8 cellular contexts compared by ENCODE assay signal in genomic region chr10:71735709-71736569, GRCh38. TPM values are rescaled to one million over a fixed set of nuclear protein-coding genes. Genes with fewer than 3 reads are reported as not detected.
DNase-seq lines count a peak whose midpoint lies in the region; ATAC-seq and TF ChIP-seq lines count a peak whose summit lies in the region.

No MANE protein-coding gene starts in this region.

- H3K9me3 ChIP-seq in H9 (ENCODE audit: control insufficient read depth, low read depth, low read length) (no peaks in the 10 kb centered on the region), endodermal cell (ENCODE audit: control insufficient read depth, low read length) (no peaks in the 10 kb centered on the region), sigmoid colon (no peaks in the 10 kb centered on the region)

- no peaks in the 10 kb centered on the region for H3K23me2 ChIP-seq in H9 (ENCODE audit: insufficient read length, low read depth, low read length, poor library complexity, severe bottlenecking)

- WGBS in H9 (ENCODE audit: extremely low coverage, insufficient read length, low lambda C conversion rate), result no CpG with 5 or more reads among the region's 16 CpGs
- 94 to 95% methylated on average over 6 to 16 of the region's 16 CpGs for WGBS in endodermal cell (ENCODE audit: insufficient coverage in 1 of 2, insufficient read length in 1 of 2), 2 experiments
- 57 to 78% methylated on average over 16 of the region's 16 CpGs for WGBS in sigmoid colon, 2 donors

- intact Hi-C loops in sigmoid colon (cut with DNase I), result no loop called here

- no peak overlapping the region for H3K4me3 Mint-ChIP-seq in H9
- H3K4me3 Mint-ChIP-seq in endodermal cell, result no peak overlapping the region

- no peak overlapping the region for H3T11ph ChIP-seq in H9 (ENCODE audit: low read length)

- no peak overlapping the region for H3K4ac ChIP-seq in H9 (ENCODE audit: low read depth, low read length)

- peak overlapping the region; percentile 7; the same call in 1 of the 2 replicates for H3K14ac ChIP-seq in H9 (ENCODE audit: insufficient read depth, low read length)

- peaks cover 3% of the 10 kb centered on the region; the same call in 1 of the 2 replicates for H3K4me1 ChIP-seq in H9 (ENCODE audit: insufficient read depth, low read length)
- H3K4me1 ChIP-seq in endodermal cell (ENCODE audit: control insufficient read depth, insufficient read depth, low read length), result peaks cover 4% of the 10 kb centered on the region
- H3K4me1 ChIP-seq in sigmoid colon, result peaks cover 0 to 22% (median 12%) of the 10 kb centered on the region in 4 donors

- no peaks in the 10 kb centered on the region for H3K27me3 ChIP-seq in H9 (ENCODE audit: insufficient read depth, low read length)
- no peaks in the 10 kb centered on the region for H3K27me3 ChIP-seq in endodermal cell (ENCODE audit: control insufficient read depth, insufficient read depth, low read length, poor library complexity, severe bottlenecking)
- no peaks in the 10 kb centered on the region for H3K27me3 ChIP-seq in sigmoid colon

- no peak overlapping the region for H3K56ac ChIP-seq in H9 (ENCODE audit: insufficient read length, low read depth, low read length)

- H3K4me1 Mint-ChIP-seq in H9 (peaks cover 7 to 13% of the 10 kb centered on the region in 2 experiments), endodermal cell (no peaks in the 10 kb centered on the region)

- no peak overlapping the region for H4K91ac ChIP-seq in H9 (ENCODE audit: insufficient read length, low read depth, low read length)

- ATAC-seq in GM21528 (IDR thresholded peaks at IDR 0.05; ENCODE audit: low FRiP score, unreplicated experiment), result no peak

- H3K9me3 Mint-ChIP-seq in H9, result no peaks in the 10 kb centered on the region
- no peaks in the 10 kb centered on the region for H3K9me3 Mint-ChIP-seq in endodermal cell

- H3K27me3 Mint-ChIP-seq in H9 (ENCODE audit: low read depth) (peaks cover 3% of the 10 kb centered on the region; the same call in 1 of the 2 replicates), endodermal cell (ENCODE audit: insufficient read depth) (peaks cover 2% of the 10 kb centered on the region)

- H3K79me1 ChIP-seq in H9 (ENCODE audit: insufficient read depth, low read depth, low read length, poor library complexity, severe bottlenecking), result no peaks in the 10 kb centered on the region

- no peak overlapping the region for H2BK15ac ChIP-seq in H9 (ENCODE audit: low read depth, low read length)

- H4K20me1 ChIP-seq in H9 (ENCODE audit: control insufficient read depth, insufficient read depth, insufficient read length), result no peaks in the 10 kb centered on the region

- H4K8ac ChIP-seq in H9 (replicated peaks; ENCODE audit: insufficient read length, low read depth, low read length), result no peak overlapping the region

- H3K4me3 ChIP-seq in endodermal cell (ENCODE audit: low read length), result no peak overlapping the region
- no peak overlapping the region for H3K4me3 ChIP-seq in sigmoid colon

- no peak overlapping the region for H3K4me2 ChIP-seq in H9 (ENCODE audit: insufficient read depth, insufficient read length, low read length)

- no peak overlapping the region for H4K5ac ChIP-seq in H9 (ENCODE audit: insufficient read length, low read depth, low read length)

- no peak overlapping the region for H2AK5ac ChIP-seq in H9 (ENCODE audit: insufficient read length, low read length)

- no peaks in the 10 kb centered on the region for H3K79me2 ChIP-seq in H9 (ENCODE audit: insufficient read depth, low read length)

- no peak overlapping the region for H2BK120ac ChIP-seq in H9 (ENCODE audit: low read depth, low read length, poor library complexity, severe bottlenecking)

- DNase-seq in H9 (no peak), endodermal cell (peak; percentile 73), sigmoid colon (no peak), NCI-H1048 (lab: John Stamatoyannopoulos, UW) (no peak), HuH-7 (ENCODE audit: low spot score) (no peak)
- DNase-seq in activated CD4-positive, alpha-beta T cell treated with anti-CD3 and anti-CD28 coated beads for 48 hours, result peak; percentile 71
- DNase-seq in stimulated activated CD8-positive, alpha-beta memory T cell treated with anti-CD3 and anti-CD28 coated beads, Interleukin-4, amount 100 ng/mL, for 24 hours (ENCODE audit: low read depth), result peak; percentile 42

- H2BK20ac ChIP-seq in H9 (ENCODE audit: low read depth, low read length, poor library complexity, severe bottlenecking), result no peak overlapping the region

- TF ChIP-seq CTCF in H9 (conservative IDR thresholded peaks at IDR 0.05), result no peak
- TF ChIP-seq CTCF in endodermal cell (conservative IDR thresholded peaks at IDR 0.05), result no peak
- TF ChIP-seq CTCF in sigmoid colon (IDR thresholded peaks at IDR 0.05), result no peak

- no peak overlapping the region for H2BK12ac ChIP-seq in H9 (ENCODE audit: insufficient read length, low read depth, low read length)

- H3K27ac Mint-ChIP-seq in H9 (no peak overlapping the region), endodermal cell (no peak overlapping the region)

- no peak for TF ChIP-seq POLR2A in sigmoid colon (IDR thresholded peaks at IDR 0.05)

- H3K36me3 ChIP-seq in endodermal cell (ENCODE audit: control insufficient read depth, insufficient read depth, low read length) (no peaks in the 10 kb centered on the region), sigmoid colon (no peaks in the 10 kb centered on the region)

- H2AFZ ChIP-seq in H9 (ENCODE audit: low read length), result no peak overlapping the region

- H3K18ac ChIP-seq in H9 (ENCODE audit: insufficient read length, low read depth, low read length), result no peak overlapping the region

- no peaks in the 10 kb centered on the region for H3K36me3 Mint-ChIP-seq in H9 (ENCODE audit: insufficient read depth in 1 of 3, low read depth in 3 of 3)
- no peaks in the 10 kb centered on the region for H3K36me3 Mint-ChIP-seq in endodermal cell (ENCODE audit: low read depth)

- H3K9ac ChIP-seq in H9 (ENCODE audit: extremely low read depth, insufficient read length, low read length) (no peak overlapping the region), endodermal cell (ENCODE audit: extremely low read depth, low read length, poor library complexity, severe bottlenecking) (no peak overlapping the region)

- H3K27ac ChIP-seq in H9 (ENCODE audit: insufficient read length, low read depth, low read length) (no peak overlapping the region), endodermal cell (ENCODE audit: low read depth, low read length) (no peak overlapping the region), sigmoid colon (peak overlapping the region in 1 of 4 donors; percentile 23)

- H2BK5ac ChIP-seq in H9 (ENCODE audit: insufficient read length, low read length), result no peak overlapping the region

- no peak for TF ChIP-seq EP300 in sigmoid colon (IDR thresholded peaks at IDR 0.05)

- H3K23ac ChIP-seq in H9 (ENCODE audit: insufficient read length, low read depth, low read length), result no peak overlapping the region

RNA-seq across cellular contexts. Expression of gene C10orf105, which starts 16.4 kb away (rescaled TPM):
- total RNA-seq in H9 (2021) (0.24 and 0.26 TPM in 2 replicates), endodermal cell (under 1 TPM; 0.13 to 0.33 TPM), sigmoid colon (under 1 TPM in 1 of 4 donors, not detected in 3; 0.55 TPM)
- polyA plus RNA-seq in endodermal cell (2013, experiment 1 of 2), result 0.64 TPM
- polyA plus RNA-seq in endodermal cell (2013, experiment 2 of 2), result 0.66 TPM
- polyA plus RNA-seq in sigmoid colon, result under 1 TPM in 1 of 3 donors, not detected in 2; 0.25 TPM

RNA-seq across cellular contexts. Expression of gene VSIR, which starts 37.4 kb away (rescaled TPM):
- 0.11 and 0.31 TPM in 2 replicates for total RNA-seq in H9 (2021)
- total RNA-seq in endodermal cell, result under 1 TPM; 0.07 to 0.68 TPM
- 0.61 TPM for polyA plus RNA-seq in endodermal cell (2013, experiment 1 of 2)
- polyA plus RNA-seq in endodermal cell (2013, experiment 2 of 2), result 0.12 TPM
- 10 to 100 TPM; 24.6 to 46.7 (median 40.3) TPM for total RNA-seq in sigmoid colon
- polyA plus RNA-seq in sigmoid colon, result 10 to 100 TPM; 12.0 to 73.1 (median 30.7) TPM

Comparison
In these comparisons a context has a peak if more than half of its experiments do, and no peak if none do; other contexts are left out.
1. DNase-seq: peak in activated CD4-positive, alpha-beta T cell treated with anti-CD3 and anti-CD28 coated beads for 48 hours (single experiment), endodermal cell (single experiment) and stimulated activated CD8-positive, alpha-beta memory T cell treated with anti-CD3 and anti-CD28 coated beads, Interleukin-4, amount 100 ng/mL, for 24 hours (single experiment); none in H9 (single experiment), sigmoid colon (single experiment), NCI-H1048 (single experiment) and HuH-7 (single experiment).
2. RNA of gene VSIR, which starts 37.4 kb away (total RNA-seq): 24.6 to 46.7 TPM in sigmoid colon; 0.07 to 0.68 TPM in endodermal cell and 0.11 to 0.31 TPM in H9; every median in the first group is over 10 times any median in the second.